In the genomic region with DNA sequence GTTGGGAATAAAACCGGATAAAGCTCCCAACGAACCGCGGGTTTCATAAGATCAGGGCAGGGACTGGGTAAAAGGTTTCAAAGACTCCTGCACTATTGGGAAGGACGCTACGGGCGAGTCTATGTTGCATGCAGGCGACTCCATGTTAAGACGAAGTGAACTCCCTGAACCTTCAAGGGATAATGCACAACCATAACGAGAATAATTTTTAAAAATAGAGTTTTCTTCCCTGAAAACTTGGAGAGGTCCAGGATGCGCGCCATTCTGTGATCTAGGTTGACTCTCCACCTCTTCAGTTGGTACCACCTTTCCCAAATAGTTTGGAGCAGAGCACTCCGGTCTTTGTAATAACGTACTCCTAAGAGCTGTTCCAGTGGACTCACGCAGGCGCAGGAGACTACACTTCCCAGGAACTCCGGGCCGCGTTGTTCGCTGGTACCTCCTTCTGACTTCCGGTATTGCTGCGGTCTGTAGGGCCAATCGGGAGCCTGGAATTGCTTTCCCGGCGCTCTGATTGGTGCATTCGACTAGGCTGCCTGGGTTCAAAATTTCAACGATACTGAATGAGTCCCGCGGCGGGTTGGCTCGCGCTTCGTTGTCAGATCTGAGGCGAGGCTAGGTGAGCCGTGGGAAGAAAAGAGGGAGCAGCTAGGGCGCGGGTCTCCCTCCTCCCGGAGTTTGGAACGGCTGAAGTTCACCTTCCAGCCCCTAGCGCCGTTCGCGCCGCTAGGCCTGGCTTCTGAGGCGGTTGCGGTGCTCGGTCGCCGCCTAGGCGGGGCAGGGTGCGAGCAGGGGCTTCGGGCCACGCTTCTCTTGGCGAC, we compare ENCODE assay signal across 8 cellular contexts. TPM values are rescaled to one million over a fixed set of nuclear protein-coding genes. Genes with fewer than 3 reads are reported as not detected.
DNase-seq lines count a peak whose midpoint lies in the region; ATAC-seq and TF ChIP-seq lines count a peak whose summit lies in the region.

A gene with protein sequence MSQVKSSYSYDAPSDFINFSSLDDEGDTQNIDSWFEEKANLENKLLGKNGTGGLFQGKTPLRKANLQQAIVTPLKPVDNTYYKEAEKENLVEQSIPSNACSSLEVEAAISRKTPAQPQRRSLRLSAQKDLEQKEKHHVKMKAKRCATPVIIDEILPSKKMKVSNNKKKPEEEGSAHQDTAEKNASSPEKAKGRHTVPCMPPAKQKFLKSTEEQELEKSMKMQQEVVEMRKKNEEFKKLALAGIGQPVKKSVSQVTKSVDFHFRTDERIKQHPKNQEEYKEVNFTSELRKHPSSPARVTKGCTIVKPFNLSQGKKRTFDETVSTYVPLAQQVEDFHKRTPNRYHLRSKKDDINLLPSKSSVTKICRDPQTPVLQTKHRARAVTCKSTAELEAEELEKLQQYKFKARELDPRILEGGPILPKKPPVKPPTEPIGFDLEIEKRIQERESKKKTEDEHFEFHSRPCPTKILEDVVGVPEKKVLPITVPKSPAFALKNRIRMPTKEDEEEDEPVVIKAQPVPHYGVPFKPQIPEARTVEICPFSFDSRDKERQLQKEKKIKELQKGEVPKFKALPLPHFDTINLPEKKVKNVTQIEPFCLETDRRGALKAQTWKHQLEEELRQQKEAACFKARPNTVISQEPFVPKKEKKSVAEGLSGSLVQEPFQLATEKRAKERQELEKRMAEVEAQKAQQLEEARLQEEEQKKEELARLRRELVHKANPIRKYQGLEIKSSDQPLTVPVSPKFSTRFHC (plus strand): TSS at position 562 of the 821 bp plus-strand sequence. CDS start 18,187 bp downstream, outside the sequence.

- H3K4me3 Mint-ChIP-seq in T-helper 17 cell: no peak within 1 kb of the TSS

- no peak for TF ChIP-seq CTCF in right atrium auricular region (IDR thresholded peaks at IDR 0.05)

- no peaks in the 10 kb centered on the region for H3K36me3 Mint-ChIP-seq in T-helper 17 cell (ENCODE audit: low read depth)

- no peaks in the 10 kb centered on the region for H3K36me3 ChIP-seq in right atrium auricular region

- ATAC-seq in GM18499 (IDR thresholded peaks at IDR 0.05; ENCODE audit: insufficient read depth, unreplicated experiment): peak; percentile 77
- peak; percentile 93 for ATAC-seq in HG02938 (IDR thresholded peaks at IDR 0.05; ENCODE audit: unreplicated experiment)
- peak; percentile 91 for ATAC-seq in T-helper 17 cell

- H3K4me1 Mint-ChIP-seq in T-helper 17 cell: no peaks in the 10 kb centered on the region

- no peak within 1 kb of the TSS for H3K27ac Mint-ChIP-seq in T-helper 17 cell

- H3K27me3 Mint-ChIP-seq in T-helper 17 cell: no peaks in the 10 kb centered on the region

- DNase-seq in NCI-H1694 treated with DMSO at 0.1 percent for 48 hours (lab: John Stamatoyannopoulos, UW): peak; percentile 99
- peak; percentile 20 to 63 (median 52) for DNase-seq in T-helper 17 cell
- DNase-seq in anterior cingulate cortex (lab: John Stamatoyannopoulos, UW): peak; percentile 72 to 98 (median 94)
- peak; percentile 98 for DNase-seq in right atrium auricular region (ENCODE audit: low spot score)
- peak; percentile 85 for DNase-seq in pulmonary artery endothelial cell (ENCODE audit: low read depth, low spot score)
- no peak for DNase-seq in cortex of kidney (lab: John Stamatoyannopoulos, UW)

- H3K27ac ChIP-seq in right atrium auricular region: peak within 1 kb of the TSS; percentile 76 to 78

- H3K4me1 ChIP-seq in right atrium auricular region: peaks cover 0 to 11% of the 10 kb centered on the region in 2 donors

- H3K27me3 ChIP-seq in right atrium auricular region: no peaks in the 10 kb centered on the region

- H3K9me3 ChIP-seq in T-helper 17 cell (ENCODE audit: control insufficient read depth, low read length, poor library complexity, severe bottlenecking): no peaks in the 10 kb centered on the region
- no peaks in the 10 kb centered on the region for H3K9me3 ChIP-seq in right atrium auricular region

- peak within 1 kb of the TSS; percentile 65 to 69 for H3K4me3 ChIP-seq in right atrium auricular region

RNA-seq across cellular contexts. Expression of the gene that starts here (rescaled TPM):
- total RNA-seq in T-helper 17 cell (1 to 10 TPM in 1 of 2 donors, under 1 TPM in 1; 0.57 to 2.0 TPM), right atrium auricular region (1 to 10 TPM in 1 of 2 donors, under 1 TPM in 1; 0.20 to 2.9 TPM), pulmonary artery endothelial cell (39.3 and 82.0 TPM in 2 replicates)

Comparison
In these comparisons a context has a peak if more than half of its experiments do, and no peak if none do; other contexts are left out.
1. RNA of the gene that starts here (total RNA-seq): 39.3 to 82.0 TPM in pulmonary artery endothelial cell; 0.20 to 2.9 TPM in right atrium auricular region and 0.57 to 2.0 TPM in T-helper 17 cell; every median in the first group is over 10 times any median in the second.
2. Peak in every context shown above with its lines, with median percentiles within 50 percentile points of each other: ATAC-seq.